ENCODE assay signal across 9 cellular contexts in genomic region chr3:15429080-15429479, GRCh38. TPM values are rescaled to one million over a fixed set of nuclear protein-coding genes. Genes with fewer than 3 reads are reported as not detected.
DNase-seq lines count a peak whose midpoint lies in the region; ATAC-seq and TF ChIP-seq lines count a peak whose summit lies in the region.
"Had no signal": no experiment of that assay in that cellular context is flagged by ENCODE, and none has a peak within 500 bp of the region (broad histone marks: within the 10 kb centered on the region; RNA-seq: fewer than 3 reads in every experiment).

No MANE protein-coding gene starts in this region.

- H3K27ac Mint-ChIP-seq in GM23338: no peak overlapping the region

- H3K4me1 ChIP-seq in GM23338 (ENCODE audit: insufficient read depth) (peaks cover 19% of the 10 kb centered on the region), esophagus muscularis mucosa (peaks cover 30 to 64% (median 42%) of the 10 kb centered on the region in 4 donors), gastrocnemius medialis (peaks cover 33 to 40% of the 10 kb centered on the region in 2 donors), vagina (peaks cover 57% of the 10 kb centered on the region), sigmoid colon (peaks cover 0 to 39% (median 35%) of the 10 kb centered on the region in 4 donors)

- H3K79me2 ChIP-seq in GM23338 (replicated peaks; ENCODE audit: insufficient read depth) (peaks cover 69% of the 10 kb centered on the region), SU-DHL-6 (ENCODE audit: insufficient read depth, low read length) (peaks cover 59% of the 10 kb centered on the region)

- H3K9ac ChIP-seq in SU-DHL-6 (ENCODE audit: low read length): peak overlapping the region; percentile 88

- peaks cover 22% of the 10 kb centered on the region for H3K4me1 Mint-ChIP-seq in GM23338

- DNase-seq in GM23338 (ENCODE audit: low spot score) (no peak), esophagus muscularis mucosa (ENCODE audit: extremely low spot score) (no peak), gastrocnemius medialis (no peak), vagina (ENCODE audit: extremely low spot score in 2 of 2) (no peak), T-helper 9 cell (no peak), sigmoid colon (no peak)

- H2AFZ ChIP-seq in GM23338: no peak overlapping the region
- H2AFZ ChIP-seq in SU-DHL-6 (ENCODE audit: low read depth, low read length, severe bottlenecking): no peak overlapping the region

- no peaks in the 10 kb centered on the region; the same call in 2 of the 3 replicates for H3K9me3 Mint-ChIP-seq in GM23338

- no peaks in the 10 kb centered on the region for H3K9me2 ChIP-seq in GM23338 (ENCODE audit: insufficient read depth)
- H3K9me2 ChIP-seq in SU-DHL-6 (replicated peaks; ENCODE audit: insufficient read depth, low read length): no peaks in the 10 kb centered on the region

- H3K27me3 ChIP-seq in GM23338 (ENCODE audit: insufficient read depth): no peaks in the 10 kb centered on the region
- no peaks in the 10 kb centered on the region for H3K27me3 ChIP-seq in SU-DHL-6 (ENCODE audit: low read length)
- H3K27me3 ChIP-seq in esophagus muscularis mucosa: no peaks in the 10 kb centered on the region
- no peaks in the 10 kb centered on the region for H3K27me3 ChIP-seq in gastrocnemius medialis
- no peaks in the 10 kb centered on the region for H3K27me3 ChIP-seq in vagina
- no peaks in the 10 kb centered on the region for H3K27me3 ChIP-seq in sigmoid colon
- H3K27me3 ChIP-seq: adrenal gland had no signal

- intact Hi-C loops in esophagus muscularis mucosa (cut with DNase I) (loop anchor here (5.0 kb wide), 1 partner anchor 128 kb away; no protein-coding TSS in a partner anchor), gastrocnemius medialis (cut with DNase I; ENCODE audit: low total_unique reads) (loop anchor here (5.0 kb wide), 1 partner anchor 227 kb away; no protein-coding TSS in a partner anchor), vagina (cut with DNase I) (no loop called here), sigmoid colon (cut with DNase I) (loop anchor here (5.0 kb wide), 1 partner anchor 332 kb away; the partner anchor contains the start of gene RBSN)

- H3F3A ChIP-seq in GM23338 (replicated peaks; ENCODE audit: low read depth) (peaks cover 3% of the 10 kb centered on the region; the same call in 1 of the 2 replicates), SU-DHL-6 (ENCODE audit: insufficient read depth) (no peaks in the 10 kb centered on the region)

- peaks cover 31% of the 10 kb centered on the region for H3K36me3 Mint-ChIP-seq in GM23338 (ENCODE audit: low read depth)

- no peak for TF ChIP-seq EP300 in esophagus muscularis mucosa (IDR thresholded peaks at IDR 0.05)
- TF ChIP-seq EP300 in sigmoid colon (IDR thresholded peaks at IDR 0.05): no peak

- peak overlapping the region; percentile 94 for H3K4me2 ChIP-seq in GM23338
- H3K4me2 ChIP-seq in SU-DHL-6 (ENCODE audit: low read depth, low read length, poor library complexity, severe bottlenecking): peak overlapping the region; percentile 94

- WGBS in esophagus muscularis mucosa: 91% methylated on average over 6 of the region's 6 CpGs
- 78 to 87% methylated on average over 6 of the region's 6 CpGs for WGBS in sigmoid colon, 2 donors

- peaks cover 14% of the 10 kb centered on the region for H4K20me1 ChIP-seq in GM23338 (replicated peaks; ENCODE audit: insufficient read depth)
- H4K20me1 ChIP-seq in SU-DHL-6 (ENCODE audit: low read depth, low read length): peaks cover 4% of the 10 kb centered on the region; the same call in 1 of the 2 replicates

- ATAC-seq in GM23338 (no peak), gastrocnemius medialis (no peak), HG03520 (IDR thresholded peaks at IDR 0.05; ENCODE audit: unreplicated experiment) (no peak)

- H3K27me3 Mint-ChIP-seq in GM23338 (ENCODE audit: insufficient read depth, low read depth, poor library complexity): peaks cover 8% of the 10 kb centered on the region

- in situ Hi-C loops in gastrocnemius medialis (cut with MboI; ENCODE audit: low sequenced_read_pairs in 4 of 4): loop anchor here (5.0 to 25.0 kb wide), 3 partner anchors 126 to 133 kb away; no protein-coding TSS in a partner anchor

- peaks cover 35% of the 10 kb centered on the region for H3K36me3 ChIP-seq in GM23338 (ENCODE audit: insufficient read depth)
- peaks cover 17% of the 10 kb centered on the region for H3K36me3 ChIP-seq in SU-DHL-6 (ENCODE audit: low read length)
- H3K36me3 ChIP-seq in esophagus muscularis mucosa: peaks cover 4 to 49% (median 25%) of the 10 kb centered on the region in 4 donors
- peaks cover 0 to 49% of the 10 kb centered on the region in 2 donors for H3K36me3 ChIP-seq in gastrocnemius medialis
- H3K36me3 ChIP-seq in vagina: peaks cover 0 to 24% of the 10 kb centered on the region in 2 donors
- peaks cover 0 to 49% (median 2%) of the 10 kb centered on the region in 4 donors for H3K36me3 ChIP-seq in sigmoid colon

- peak overlapping the region; percentile 94 for H3K4me3 Mint-ChIP-seq in GM23338

- H3K4me3 ChIP-seq in GM23338: peak overlapping the region; percentile 96; the same call in 1 of the 2 replicates
- H3K4me3 ChIP-seq in SU-DHL-6 (ENCODE audit: insufficient read depth, low read length, poor library complexity, severe bottlenecking): peak overlapping the region; percentile 89
- peak overlapping the region; percentile 72 to 93 (median 83) for H3K4me3 ChIP-seq in esophagus muscularis mucosa
- peak overlapping the region; percentile 80 to 100 (median 90) for H3K4me3 ChIP-seq in gastrocnemius medialis
- H3K4me3 ChIP-seq in vagina: peak overlapping the region in 1 of 2 donors; percentile 84
- H3K4me3 ChIP-seq in sigmoid colon: peak overlapping the region in 1 of 4 donors; percentile 92

- H3K27ac ChIP-seq in GM23338 (ENCODE audit: low read depth): no peak overlapping the region
- H3K27ac ChIP-seq in SU-DHL-6 (ENCODE audit: low read depth, low read length): no peak overlapping the region
- H3K27ac ChIP-seq in esophagus muscularis mucosa (replicated peaks in 1 of 4): no peak overlapping the region
- peak overlapping the region in 1 of 4 donors; percentile 88 for H3K27ac ChIP-seq in gastrocnemius medialis
- no peak overlapping the region for H3K27ac ChIP-seq in vagina
- H3K27ac ChIP-seq in sigmoid colon: peak overlapping the region in 1 of 4 donors; percentile 84
- H3K27ac ChIP-seq: adrenal gland had no signal

- TF ChIP-seq CTCF in GM23338 (conservative IDR thresholded peaks at IDR 0.05; ENCODE audit: low read depth in 2 of 2) (no peak), SU-DHL-6 (IDR thresholded peaks at IDR 0.05; ENCODE audit: insufficient read depth, low read length, poor library complexity, severe bottlenecking) (no peak), esophagus muscularis mucosa (IDR thresholded peaks at IDR 0.05) (no peak), gastrocnemius medialis (IDR thresholded peaks at IDR 0.05 in 4 of 5, conservative IDR thresholded peaks at IDR 0.05 in 1 of 5) (no peak), vagina (IDR thresholded peaks at IDR 0.05) (no peak), sigmoid colon (IDR thresholded peaks at IDR 0.05) (no peak)

- H3K9me3 ChIP-seq in SU-DHL-6 (ENCODE audit: insufficient read depth, low read length): no peaks in the 10 kb centered on the region
- no peaks in the 10 kb centered on the region for H3K9me3 ChIP-seq in esophagus muscularis mucosa
- H3K9me3 ChIP-seq in gastrocnemius medialis: no peaks in the 10 kb centered on the region
- H3K9me3 ChIP-seq in vagina: no peaks in the 10 kb centered on the region
- no peaks in the 10 kb centered on the region for H3K9me3 ChIP-seq in sigmoid colon
- H3K9me3 ChIP-seq: adrenal gland had no signal

- no peak for TF ChIP-seq POLR2A in esophagus muscularis mucosa (IDR thresholded peaks at IDR 0.05; ENCODE audit: low read depth)
- TF ChIP-seq POLR2A in gastrocnemius medialis (IDR thresholded peaks at IDR 0.05): no peak
- TF ChIP-seq POLR2A in vagina (IDR thresholded peaks at IDR 0.05): no peak
- no peak for TF ChIP-seq POLR2A in sigmoid colon (IDR thresholded peaks at IDR 0.05)

TF ChIP-seq in GM23338, 12 proteins besides CTCF, POLR2A, EP300 and RAD21 (continues in another document):
- TF ChIP-seq EZH2phosphoT487 (IDR thresholded peaks at IDR 0.05; ENCODE audit: unreplicated experiment) (no peak), ZNF114 (CRISPR knock-in tag; IDR thresholded peaks at IDR 0.05) (no peak), STAT1 (IDR thresholded peaks at IDR 0.05; ENCODE audit: unreplicated experiment) (no peak)
- TF ChIP-seq, protein P1, sequence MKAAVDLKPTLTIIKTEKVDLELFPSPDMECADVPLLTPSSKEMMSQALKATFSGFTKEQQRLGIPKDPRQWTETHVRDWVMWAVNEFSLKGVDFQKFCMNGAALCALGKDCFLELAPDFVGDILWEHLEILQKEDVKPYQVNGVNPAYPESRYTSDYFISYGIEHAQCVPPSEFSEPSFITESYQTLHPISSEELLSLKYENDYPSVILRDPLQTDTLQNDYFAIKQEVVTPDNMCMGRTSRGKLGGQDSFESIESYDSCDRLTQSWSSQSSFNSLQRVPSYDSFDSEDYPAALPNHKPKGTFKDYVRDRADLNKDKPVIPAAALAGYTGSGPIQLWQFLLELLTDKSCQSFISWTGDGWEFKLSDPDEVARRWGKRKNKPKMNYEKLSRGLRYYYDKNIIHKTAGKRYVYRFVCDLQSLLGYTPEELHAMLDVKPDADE (IDR thresholded peaks at IDR 0.05): no peak

RNA-seq across cellular contexts. Expression of gene EAF1, which starts 1.7 kb away (rescaled TPM):
- 29.5 and 45.4 TPM in 2 replicates for total RNA-seq in GM23338 (2014; rRNA removed; shearing (Covaris generic))
- polyA plus RNA-seq in GM23338 (2016; fragmentation: Nextera tagmentation; extraction: Ambion mirVana) (9.4 and 9.8 TPM in 2 replicates), sigmoid colon (10 to 100 TPM in 2 of 3 donors, 1 to 10 TPM in 1; 7.2 to 11.8 (median 10.5) TPM)
- total RNA-seq in esophagus muscularis mucosa (10 to 100 TPM; 12.0 to 21.7 (median 15.4) TPM), gastrocnemius medialis (10 to 100 TPM in 2 of 4 donors, 1 to 10 TPM in 2; 9.4 to 17.3 (median 10.5) TPM), vagina (15.7 TPM), sigmoid colon (10 to 100 TPM; 10.0 to 17.8 (median 14.9) TPM)

RNA-seq across cellular contexts. Expression of gene METTL6, which starts 1.7 kb away (rescaled TPM):
- 17.8 and 21.2 TPM in 2 replicates for total RNA-seq in GM23338 (2014; rRNA removed; shearing (Covaris generic))
- polyA plus RNA-seq in GM23338 (2016; fragmentation: Nextera tagmentation; extraction: Ambion mirVana) (11.6 and 15.1 TPM in 2 replicates), sigmoid colon (10 to 100 TPM in 1 of 3 donors, 1 to 10 TPM in 2; 5.4 to 11.7 (median 9.5) TPM)
- total RNA-seq in esophagus muscularis mucosa (10 to 100 TPM; 10.9 to 18.7 (median 11.8) TPM), gastrocnemius medialis (10 to 100 TPM in 1 of 4 donors, 1 to 10 TPM in 3; 6.8 to 22.0 (median 7.8) TPM), vagina (13.8 TPM), sigmoid colon (10 to 100 TPM; 14.3 to 21.9 (median 15.3) TPM)
